21 cellular contexts compared by ENCODE assay signal in genomic region chr1:8256321-8256720, GRCh38.
"Had no signal": no experiment of that assay in that cellular context is flagged by ENCODE, and none has a peak within 500 bp of the region (broad histone marks: within the 10 kb centered on the region; RNA-seq: fewer than 3 reads in every experiment).

No MANE protein-coding gene starts in this region.

- H3K4me3 Mint-ChIP-seq: activated CD8-positive, alpha-beta memory T cell treated with anti-CD3 and anti-CD28 coated beads, Interleukin-2, amount 10 ng/mL, durations not matched to agents 7 days and 5 days; activated naive CD8-positive, alpha-beta T cell; activated T-cell treated with anti-CD3 and anti-CD28 coated beads, Interleukin-2, amount 50 U/mL, for 4 hours; T-helper 1 cell treated with Interleukin-12 subunit alpha and Interleukin-12 subunit beta and Interleukin-4 antibody, amounts not matched to agents 30 μg/mL and 1 μg/mL, for 36 hours; WTC11 had no signal

- H3K36me3 ChIP-seq: MG63 had no signal

- H3K27ac Mint-ChIP-seq: activated CD8-positive, alpha-beta memory T cell treated with anti-CD3 and anti-CD28 coated beads, Interleukin-2, amount 10 ng/mL, durations not matched to agents 7 days and 5 days; activated naive CD8-positive, alpha-beta T cell; T-helper 1 cell treated with Interleukin-12 subunit alpha and Interleukin-12 subunit beta and Interleukin-4 antibody, amounts not matched to agents 30 μg/mL and 1 μg/mL, for 36 hours; WTC11 had no signal

- H3K9me3 Mint-ChIP-seq: activated T-cell treated with anti-CD3 and anti-CD28 coated beads, Interleukin-2, amount 50 U/mL, for 4 hours; T-helper 1 cell treated with Interleukin-12 subunit alpha and Interleukin-12 subunit beta and Interleukin-4 antibody, amounts not matched to agents 30 μg/mL and 1 μg/mL, for 36 hours had no signal

- H3K4me1 Mint-ChIP-seq: activated CD8-positive, alpha-beta memory T cell treated with anti-CD3 and anti-CD28 coated beads, Interleukin-2, amount 10 ng/mL, durations not matched to agents 7 days and 5 days had no signal

- H3K9me3 ChIP-seq: MG63 had no signal

- H3K4me3 ChIP-seq: MG63 had no signal

- H3K36me3 Mint-ChIP-seq: activated CD8-positive, alpha-beta memory T cell treated with anti-CD3 and anti-CD28 coated beads, Interleukin-2, amount 10 ng/mL, durations not matched to agents 7 days and 5 days; activated naive CD8-positive, alpha-beta T cell had no signal

- DNase-seq: activated CD4-positive, alpha-beta T cell treated with anti-CD3 and anti-CD28 coated beads for 48 hours; activated CD4-positive, alpha-beta T cell treated with anti-CD3 and anti-CD28 coated beads, Interleukin-2, amount 50 U/mL, for 48 hours; activated CD4-positive, CD25-positive, alpha-beta regulatory T cell treated with anti-CD3 and anti-CD28 coated beads, Interleukin-2, amount 50 U/mL, for 72 hours; activated CD8-positive, alpha-beta memory T cell treated with anti-CD3 and anti-CD28 coated beads, Interleukin-2, amount 10 ng/mL, durations not matched to agents 7 days and 5 days; activated effector memory CD4-positive, alpha-beta T cell treated with anti-CD3 and anti-CD28 coated beads, Interleukin-2, amount 50 U/mL, for 16 hours; activated naive CD4-positive, alpha-beta T cell treated with Interleukin-2 at 50 U/mL for 16 hours; activated T-cell treated with anti-CD3 and anti-CD28 coated beads, Interleukin-2, amount 50 U/mL, for 4 hours; amygdala; cerebellar nuclear complex; KG1; MG63; NCI-H1105; NCI-H1436 treated with DMSO at 0.1 percent for 48 hours; NCI-H187; NCI-H2081; NCI-H446; NCI-H524; SHP77 treated with DMSO at 0.1 percent for 48 hours had no signal

- H3K27me3 ChIP-seq: MG63 had no signal
